Comparison of ENCODE assay signal across 1 cellular context in the genomic region with DNA sequence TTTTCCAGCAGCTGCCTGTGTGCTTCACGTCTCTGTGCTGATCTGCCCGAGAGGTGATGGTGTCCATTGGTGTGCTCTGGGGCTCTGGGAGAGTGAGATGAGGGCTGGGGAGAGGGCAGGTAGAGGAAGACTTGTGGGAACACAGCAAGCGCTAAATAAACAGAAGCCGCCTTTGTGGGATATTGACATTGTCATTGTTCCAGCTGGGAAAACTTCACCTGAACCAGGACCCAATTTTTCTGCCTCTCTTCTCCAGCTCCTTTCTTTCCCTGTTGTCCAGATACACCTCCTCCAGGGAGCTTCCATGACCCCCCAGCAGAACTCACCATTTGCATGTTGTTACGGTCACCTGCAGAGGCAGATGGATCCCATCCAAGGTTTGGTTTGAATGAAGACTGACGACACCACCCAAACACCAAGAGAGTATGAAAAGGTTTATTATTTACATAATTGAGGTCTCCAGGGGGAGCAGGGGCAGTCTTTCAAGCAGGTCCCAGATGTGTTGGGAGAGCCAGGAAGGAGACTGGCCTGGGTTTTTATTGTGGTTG.
TF ChIP-seq lines count a peak whose summit lies in the region.

No MANE protein-coding gene starts in this region.

TF ChIP-seq in H1, 55 proteins besides CTCF, POLR2A, EP300 and RAD21:
- TF ChIP-seq PHF8 (conservative IDR thresholded peaks at IDR 0.05; ENCODE audit: low read depth, low read length) (no peak), NRF1 (IDR thresholded peaks at IDR 0.05; ENCODE audit: low read depth, low read length) (no peak), RXRA (IDR thresholded peaks at IDR 0.05; ENCODE audit: insufficient read depth, low read depth, low read length) (no peak), CREB1 (IDR thresholded peaks at IDR 0.05) (no peak), SP1 (IDR thresholded peaks at IDR 0.05; ENCODE audit: low read depth, low read length) (no peak)
